Comparison of ENCODE assay signal across 8 cellular contexts in genomic region chr19:48812094-48812929, GRCh38. TPM values are rescaled to one million over a fixed set of nuclear protein-coding genes. Genes with fewer than 3 reads are reported as not detected.
DNase-seq lines count a peak whose midpoint lies in the region; ATAC-seq and TF ChIP-seq lines count a peak whose summit lies in the region.

No MANE protein-coding gene starts in this region.

- peak; percentile 66 for DNase-seq in DMS79 (lab: John Stamatoyannopoulos, UW)
- peak; percentile 82 for DNase-seq in NCI-H2196 treated with DMSO at 0.1 percent for 48 hours (lab: John Stamatoyannopoulos, UW; ENCODE audit: unreplicated experiment)
- DNase-seq in activated CD4-positive, alpha-beta T cell treated with anti-CD3 and anti-CD28 coated beads, Interleukin-2, amount 50 U/mL, for 48 hours = peak; percentile 64 to 72
- DNase-seq in ecto neural progenitor cell (ENCODE audit: low spot score) = peak; percentile 92
- DNase-seq in lower leg skin (ENCODE audit: low spot score in 2 of 2) = peak; percentile 80 to 98
- peak; percentile 34 for DNase-seq in stimulated activated CD8-positive, alpha-beta memory T cell treated with anti-CD3 and anti-CD28 coated beads, Interleukin-12 subunit alpha, Interleukin-12 subunit beta, amount 100 ng/mL, for 24 hours (ENCODE audit: extremely low read depth)

- H3K4me3 ChIP-seq in lower leg skin (ENCODE audit: low read depth, poor library complexity, severe bottlenecking) = no peak overlapping the region

- intact Hi-C loops in lower leg skin (cut with DNase I; ENCODE audit: low total_unique reads) = no loop called here

- TF ChIP-seq CTCF in lower leg skin (IDR thresholded peaks at IDR 0.05) = no peak

- ATAC-seq in HG02610 (IDR thresholded peaks at IDR 0.05; ENCODE audit: unreplicated experiment) (peak; percentile 53), HG03139 (IDR thresholded peaks at IDR 0.05; ENCODE audit: unreplicated experiment) (no peak)

- 9 to 18% methylated on average over 26 to 33 of the region's 39 CpGs for WGBS in lower leg skin, 2 donors

- no peak for TF ChIP-seq POLR2A in lower leg skin (IDR thresholded peaks at IDR 0.05)

RNA-seq across cellular contexts. Expression of gene BCAT2, which starts 1.5 kb away (rescaled TPM):
- 10 to 100 TPM; 20.3 to 61.4 (median 38.6) TPM for total RNA-seq in lower leg skin

RNA-seq across cellular contexts. Expression of gene HSD17B14, which starts 24.0 kb away (rescaled TPM):
- 1 to 10 TPM; 1.6 to 6.6 (median 5.4) TPM for total RNA-seq in lower leg skin

RNA-seq across cellular contexts. Expression of gene PLEKHA4, which starts 56.1 kb away (rescaled TPM):
- 1 to 10 TPM; 2.9 to 7.2 (median 6.3) TPM for total RNA-seq in lower leg skin

RNA-seq across cellular contexts. Expression of gene FGF21, which starts 57.0 kb away (rescaled TPM):
- total RNA-seq in lower leg skin = not detected

RNA-seq across cellular contexts. Expression of gene FUT1, which starts 59.9 kb away (rescaled TPM):
- 1 to 10 TPM; 1.7 to 4.9 (median 3.5) TPM for total RNA-seq in lower leg skin

Comparison
In these comparisons a context has a peak if more than half of its experiments do, and no peak if none do; other contexts are left out.
1. DNase-seq: peak in every context shown above with its lines; median percentile 92 in ecto neural progenitor cell; 89 in lower leg skin; 82 in NCI-H2196 treated with DMSO at 0.1 percent for 48 hours; 68 in activated CD4-positive, alpha-beta T cell treated with anti-CD3 and anti-CD28 coated beads, Interleukin-2, amount 50 U/mL, for 48 hours; 66 in DMS79; 34 in stimulated activated CD8-positive, alpha-beta memory T cell treated with anti-CD3 and anti-CD28 coated beads, Interleukin-12 subunit alpha, Interleukin-12 subunit beta, amount 100 ng/mL, for 24 hours.